In genomic region chr3:83523470-83524073, GRCh38 we compare ENCODE assay signal across 8 cellular contexts.
DNase-seq lines count a peak whose midpoint lies in the region; ATAC-seq and TF ChIP-seq lines count a peak whose summit lies in the region.

No MANE protein-coding gene starts in this region.

- intact Hi-C loops in MCF 10A (cut with micrococcal nuclease): loop anchor here (1.0 to 10.0 kb wide), 7 partner anchors 879 to 1941 kb away; no protein-coding TSS in a partner anchor

- no TSS peak for BruUV-seq in MCF 10A (replicated peaks; lab: Mats Ljungman, UMichigan)

- POLR2A ChIA-PET in MCF 10A (lab: Yijun Ruan, JAX): interaction anchor here (0.5 to 0.7 kb wide), 3 partner anchors 362 to 1620 kb away, joined by 3 read pairs; no protein-coding TSS in a partner anchor

- H3K9me3 Mint-ChIP-seq in MCF 10A (ENCODE audit: unreplicated experiment): no peaks in the 10 kb centered on the region

- H3K27ac Mint-ChIP-seq in MCF 10A (ENCODE audit: low read depth, unreplicated experiment): no peak overlapping the region

- no peak overlapping the region for H3K4me3 Mint-ChIP-seq in MCF 10A (ENCODE audit: unreplicated experiment)

- ATAC-seq in GM19035 (IDR thresholded peaks at IDR 0.05; ENCODE audit: unreplicated experiment) (peak; percentile 86), HG03342 (IDR thresholded peaks at IDR 0.05; ENCODE audit: unreplicated experiment) (peak; percentile 86)

- DNase-seq in NCI-H524 (lab: John Stamatoyannopoulos, UW) (peak; percentile 8 to 72), MCF 10A (ENCODE audit: unreplicated experiment) (peak; percentile 82), left kidney (ENCODE audit: low read depth, low spot score) (peak; percentile 84)
- DNase-seq in activated T-cell treated with anti-CD3 and anti-CD28 coated beads, Interleukin-2, amount 50 U/mL, for 1 hour: no peak
- no peak for DNase-seq in stimulated activated CD4-positive, alpha-beta T cell treated with anti-CD3 and anti-CD28 coated beads, Interleukin-4, amount 100 ng/mL, for 1 hour

- H3K27me3 Mint-ChIP-seq in MCF 10A (ENCODE audit: insufficient read depth, unreplicated experiment): no peaks in the 10 kb centered on the region

- TF ChIP-seq CTCF in C4-2B (conservative IDR thresholded peaks at IDR 0.05) (peak; percentile 75), MCF 10A (IDR thresholded peaks at IDR 0.05; ENCODE audit: unreplicated experiment) (peak; percentile 76)

- CTCF ChIA-PET in MCF 10A (lab: Yijun Ruan, JAX): interaction anchor here (0.5 to 0.8 kb wide), 10 partner anchors 30 to 1836 kb away, joined by 3 to 4 read pairs (median 3); no protein-coding TSS in a partner anchor

- no peaks in the 10 kb centered on the region for H3K36me3 Mint-ChIP-seq in MCF 10A (ENCODE audit: insufficient read depth, unreplicated experiment)

- H3K4me1 Mint-ChIP-seq in MCF 10A (ENCODE audit: insufficient read depth, unreplicated experiment): peaks cover 6% of the 10 kb centered on the region

- H3K27ac ChIP-seq in C4-2B: no peak overlapping the region

Comparison
In these comparisons a context has a peak if more than half of its experiments do, and no peak if none do; other contexts are left out.
1. DNase-seq: peak in NCI-H524 (2 of 2), MCF 10A (single experiment) and left kidney (single experiment); none in activated T-cell treated with anti-CD3 and anti-CD28 coated beads, Interleukin-2, amount 50 U/mL, for 1 hour (single experiment) and stimulated activated CD4-positive, alpha-beta T cell treated with anti-CD3 and anti-CD28 coated beads, Interleukin-4, amount 100 ng/mL, for 1 hour (single experiment).